ENCODE assay signal across 28 cellular contexts in genomic region chr1:240192851-240193250, GRCh38.
"Had no signal": no experiment of that assay in that cellular context is flagged by ENCODE, and none has a peak within 500 bp of the region (broad histone marks: within the 10 kb centered on the region; RNA-seq: fewer than 3 reads in every experiment).

No MANE protein-coding gene starts in this region.

- H3K4me2 ChIP-seq: smooth muscle cell had no signal

- H3K27me3 ChIP-seq: dorsolateral prefrontal cortex, gastrocnemius medialis, neutrophil, right lobe of liver, testis, tibial artery, upper lobe of left lung had no signal

- H3K4me1 ChIP-seq: gastrocnemius medialis, pancreas, right lobe of liver, testis, tibial artery, upper lobe of left lung had no signal

- FAIRE-seq: keratinocyte, pancreas, urothelium cell line had no signal

- H3K4me1 Mint-ChIP-seq: neural crest cell had no signal

- H3K36me3 ChIP-seq: gastrocnemius medialis, neutrophil, pancreas, right lobe of liver, tibial artery, upper lobe of left lung had no signal

- H3K9me3 ChIP-seq: gastrocnemius medialis, neutrophil, pancreas, right lobe of liver, testis, tibial artery, upper lobe of left lung had no signal

- H3K4me3 ChIP-seq: dorsolateral prefrontal cortex, gastrocnemius medialis, lung, pancreas, right lobe of liver, smooth muscle cell, testis, tibial artery, upper lobe of left lung had no signal

- H3K9me3 Mint-ChIP-seq: memory B cell; natural killer cell treated with Interleukin-12 subunit alpha and Interleukin-12 subunit beta and Interleukin-15 and Interleukin-18, amount 100 ng/mL, for 72 hours; neural crest cell; stimulated activated memory B cell treated with anti-CD40 and anti-IgM and Interleukin-4, amounts not matched to agents 10 μg/mL and 1 μg/mL and 100 μg/mL, for 72 hours had no signal

- H3K27ac ChIP-seq: epithelial cell of prostate, gastrocnemius medialis, neutrophil, pancreas, right lobe of liver, testis, tibial artery, upper lobe of left lung had no signal

- H3K27ac Mint-ChIP-seq: memory B cell; natural killer cell treated with Interleukin-12 subunit alpha and Interleukin-12 subunit beta and Interleukin-15 and Interleukin-18, amount 100 ng/mL, for 72 hours; stimulated activated memory B cell treated with anti-CD40 and anti-IgM and Interleukin-4, amounts not matched to agents 10 μg/mL and 1 μg/mL and 100 μg/mL, for 72 hours had no signal

- H3K36me3 Mint-ChIP-seq: memory B cell; naive B cell; natural killer cell treated with Interleukin-12 subunit alpha and Interleukin-12 subunit beta and Interleukin-15 and Interleukin-18, amount 100 ng/mL, for 72 hours; stimulated activated memory B cell treated with anti-CD40 and anti-IgM and Interleukin-4, amounts not matched to agents 10 μg/mL and 1 μg/mL and 100 μg/mL, for 72 hours had no signal

- DNase-seq: dorsolateral prefrontal cortex; effector CD4-positive, alpha-beta T cell; foreskin fibroblast; gastrocnemius medialis; head of caudate nucleus; naive B cell; pancreas; right lobe of liver; stimulated activated CD4-positive, alpha-beta T cell treated with anti-CD3 and anti-CD28 coated beads, Interleukin-12 subunit alpha, Interleukin-12 subunit beta, amount 100 ng/mL, for 4 hours; stimulated activated CD4-positive, alpha-beta T cell treated with anti-CD3 and anti-CD28 coated beads, Interleukin-1b, Interleukin-23, amount 100 ng/mL, for 48 hours; stimulated activated CD4-positive, alpha-beta T cell treated with anti-CD3 and anti-CD28 coated beads, Interleukin-4, amount 100 ng/mL, for 4 hours; stimulated activated naive CD8-positive, alpha-beta T cell treated with anti-CD3 and anti-CD28 coated beads, Interleukin-15, Interleukin-2, amounts not matched to agents 100 U/mL and 50 U/mL, for 24 hours; substantia nigra; testis; tibial artery; upper lobe of left lung had no signal

- H3K4me3 Mint-ChIP-seq: memory B cell; naive B cell; natural killer cell treated with Interleukin-12 subunit alpha and Interleukin-12 subunit beta and Interleukin-15 and Interleukin-18, amount 100 ng/mL, for 72 hours; neural crest cell; stimulated activated memory B cell treated with anti-CD40 and anti-IgM and Interleukin-4, amounts not matched to agents 10 μg/mL and 1 μg/mL and 100 μg/mL, for 72 hours had no signal

- ATAC-seq: esophagus mucosa; gastrocnemius medialis; left lobe of liver; natural killer cell treated with Interleukin-12 subunit alpha and Interleukin-12 subunit beta and Interleukin-15 and Interleukin-18, amount 100 ng/mL, for 72 hours; pancreas; right lobe of liver; stimulated activated naive CD8-positive, alpha-beta T cell treated with anti-CD3 and anti-CD28 coated beads, Interleukin-15, Interleukin-2, amounts not matched to agents 100 U/mL and 50 U/mL, for 24 hours had no signal
